ENCODE assay signal across 23 cellular contexts in the genomic region with DNA sequence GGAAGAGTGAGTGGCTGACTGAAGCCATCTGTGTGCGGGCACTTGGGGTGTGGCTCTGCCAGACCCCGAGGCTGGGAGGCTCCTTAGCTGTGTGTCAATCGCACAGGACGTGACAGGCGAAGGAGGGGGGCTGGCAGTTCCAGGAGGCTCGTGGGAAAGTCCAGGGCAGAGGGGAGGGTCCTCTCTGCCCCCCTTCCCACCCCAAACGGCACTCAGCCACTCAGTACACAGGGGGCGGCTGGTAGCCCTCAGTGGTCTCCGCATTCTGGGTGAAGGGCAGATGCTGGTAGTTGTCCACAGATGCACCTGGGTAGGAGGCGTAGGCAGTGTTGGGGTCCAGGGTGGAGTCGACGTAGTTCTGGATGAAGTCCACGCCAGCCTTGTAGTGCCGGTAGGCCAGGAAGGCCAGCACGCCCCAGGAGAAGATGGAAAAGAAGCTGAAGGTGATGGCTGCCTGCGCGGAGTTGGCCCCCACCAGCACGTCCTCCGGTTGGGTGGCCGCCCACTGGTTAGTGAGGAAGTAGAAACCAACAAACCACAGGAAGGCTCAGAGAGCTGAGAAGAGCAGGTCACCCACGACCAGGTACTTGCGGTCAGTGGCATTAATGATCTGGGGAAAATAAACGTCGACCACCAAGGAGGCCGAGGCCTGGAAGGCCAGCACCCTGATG.
"Had no signal": no experiment of that assay in that cellular context is flagged by ENCODE, and none has a peak within 500 bp of the region (broad histone marks: within the 10 kb centered on the region; RNA-seq: fewer than 3 reads in every experiment).

No MANE protein-coding gene starts in this region.

- H3K27me3 ChIP-seq: ascending aorta, body of pancreas had no signal

- DNase-seq: activated CD4-positive, alpha-beta T cell treated with anti-CD3 and anti-CD28 coated beads for 4 hours; activated CD8-positive, alpha-beta memory T cell treated with anti-CD3 and anti-CD28 coated beads, Interleukin-2, amount 50 U/mL, for 48 hours; activated CD8-positive, alpha-beta T cell treated with anti-CD3 and anti-CD28 coated beads for 36 hours; activated naive CD8-positive, alpha-beta T cell treated with anti-CD3 and anti-CD28 coated beads, Interleukin-2, amount 50 U/mL, for 24 hours; activated T-cell treated with anti-CD3 and anti-CD28 coated beads, Interleukin-2, amount 50 U/mL, for 1 hour; amniotic stem cell; body of pancreas; NCI-H1105 treated with DMSO at 0.1 percent for 48 hours; NCI-H146; NCI-H187 treated with DMSO at 0.1 percent for 48 hours; NCI-H2081 treated with DMSO at 0.1 percent for 48 hours; NCI-H2171; NCI-H226; NCI-H510A treated with DMSO at 0.1 percent for 48 hours; NK-92 treated with Interleukin-12 subunit alpha and Interleukin-12 subunit beta, amount 100 ng/mL, for 24 hours; PC-3; SHP77 treated with DMSO at 0.1 percent for 48 hours had no signal

- H3K4me3 Mint-ChIP-seq: activated CD8-positive, alpha-beta T cell treated with anti-CD3 and anti-CD28 coated beads for 36 hours; activated naive CD8-positive, alpha-beta T cell treated with anti-CD3 and anti-CD28 coated beads, Interleukin-2, amount 50 U/mL, for 24 hours; central memory CD8-positive, alpha-beta T cell; T-helper 1 cell treated with Interleukin-12 subunit alpha and Interleukin-12 subunit beta and Interleukin-4 antibody, amounts not matched to agents 30 μg/mL and 1 μg/mL, for 36 hours had no signal

- H3K9me3 ChIP-seq: ascending aorta, body of pancreas had no signal

- H3K27me3 Mint-ChIP-seq: activated CD8-positive, alpha-beta T cell treated with anti-CD3 and anti-CD28 coated beads for 36 hours; activated naive CD8-positive, alpha-beta T cell treated with anti-CD3 and anti-CD28 coated beads, Interleukin-2, amount 50 U/mL, for 24 hours had no signal

- H3K36me3 ChIP-seq: ascending aorta had no signal

- H3K27ac ChIP-seq: ascending aorta, body of pancreas had no signal

- H3K27ac Mint-ChIP-seq: activated CD8-positive, alpha-beta T cell treated with anti-CD3 and anti-CD28 coated beads for 36 hours; activated naive CD4-positive, alpha-beta T cell treated with anti-CD3 and anti-CD28 coated beads, Interleukin-2, amount 50 U/mL, for 72 hours; activated naive CD8-positive, alpha-beta T cell treated with anti-CD3 and anti-CD28 coated beads, Interleukin-2, amount 50 U/mL, for 24 hours; T-helper 1 cell treated with Interleukin-12 subunit alpha and Interleukin-12 subunit beta and Interleukin-4 antibody, amounts not matched to agents 30 μg/mL and 1 μg/mL, for 36 hours had no signal

- FAIRE-seq: RCC 7860 had no signal

- ATAC-seq: activated CD4-positive, CD25-positive, alpha-beta regulatory T cell treated with anti-CD3 and anti-CD28 coated beads, Interleukin-2, amount 50 U/mL, for 24 hours; activated CD8-positive, alpha-beta T cell treated with anti-CD3 and anti-CD28 coated beads for 36 hours; activated naive CD4-positive, alpha-beta T cell treated with anti-CD3 and anti-CD28 coated beads, Interleukin-2, amount 50 U/mL, for 72 hours; activated naive CD8-positive, alpha-beta T cell treated with anti-CD3 and anti-CD28 coated beads, Interleukin-2, amount 50 U/mL, for 24 hours; body of pancreas; PC-3 had no signal

- H3K4me3 ChIP-seq: ascending aorta, body of pancreas had no signal

- H3K36me3 Mint-ChIP-seq: activated naive CD4-positive, alpha-beta T cell treated with anti-CD3 and anti-CD28 coated beads, Interleukin-2, amount 50 U/mL, for 72 hours had no signal

- H3K4me1 Mint-ChIP-seq: activated naive CD8-positive, alpha-beta T cell treated with anti-CD3 and anti-CD28 coated beads, Interleukin-2, amount 50 U/mL, for 24 hours; central memory CD8-positive, alpha-beta T cell had no signal

- H3K9me3 Mint-ChIP-seq: activated CD8-positive, alpha-beta T cell treated with anti-CD3 and anti-CD28 coated beads for 36 hours; central memory CD8-positive, alpha-beta T cell; T-helper 1 cell treated with Interleukin-12 subunit alpha and Interleukin-12 subunit beta and Interleukin-4 antibody, amounts not matched to agents 30 μg/mL and 1 μg/mL, for 36 hours had no signal

- H3K4me1 ChIP-seq: ascending aorta had no signal
